9 cellular contexts compared by ENCODE assay signal in the genomic region with DNA sequence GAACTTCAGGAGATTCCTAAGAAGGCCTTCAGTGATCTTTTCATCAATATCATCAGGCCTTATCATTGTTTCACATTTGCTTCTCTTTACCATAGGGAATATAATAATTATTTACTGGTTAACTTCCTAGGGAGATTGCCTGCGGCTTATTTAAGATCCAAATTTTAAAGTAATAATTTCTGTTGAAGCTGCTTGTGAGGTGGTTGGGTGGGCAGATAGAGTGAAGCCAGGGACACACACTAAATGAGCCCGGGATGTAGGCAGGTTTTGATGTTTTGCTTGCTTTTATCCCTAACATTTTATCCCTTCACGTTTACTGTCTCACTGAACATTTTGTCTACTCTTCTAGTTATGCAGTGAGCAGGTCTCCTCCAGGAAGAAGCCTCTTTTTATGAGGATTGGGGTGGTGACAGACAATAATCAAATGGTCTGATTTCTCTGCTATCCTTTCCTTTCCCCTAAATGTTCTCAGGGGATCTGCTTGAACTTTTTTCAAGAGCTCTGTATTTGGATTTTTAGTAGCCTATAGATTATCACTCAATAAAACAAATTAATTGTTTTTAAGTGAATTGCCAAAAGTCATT.
DNase-seq lines count a peak whose midpoint lies in the region; ATAC-seq and TF ChIP-seq lines count a peak whose summit lies in the region.
"Had no signal": no experiment of that assay in that cellular context is flagged by ENCODE, and none has a peak within 500 bp of the region (broad histone marks: within the 10 kb centered on the region; RNA-seq: fewer than 3 reads in every experiment).

No MANE protein-coding gene starts in this region.

- in situ Hi-C loops in mammary epithelial cell (cut with MboI; ENCODE audit: low sequenced_read_pairs in 2 of 2), result loop anchor here in 1 of 2 donors (10.0 to 25.0 kb wide), 4 partner anchors 378 to 1153 kb away; no protein-coding TSS in a partner anchor

- no peaks in the 10 kb centered on the region for H3K27me3 ChIP-seq in CD4-positive, CD25-positive, alpha-beta regulatory T cell (ENCODE audit: control insufficient read depth, insufficient read depth, low read length)
- H3K27me3 ChIP-seq in Loucy (ENCODE audit: insufficient read depth, low read length, poor library complexity, severe bottlenecking) (peaks cover 5% of the 10 kb centered on the region), mammary epithelial cell (ENCODE audit: insufficient read depth, low read length) (no peaks in the 10 kb centered on the region)

- peaks cover 0 to 1% (median 0%) of the 10 kb centered on the region in 7 donors for H3K9me3 Mint-ChIP-seq in CD4-positive, CD25-positive, alpha-beta regulatory T cell

- dilution Hi-C loops in mammary epithelial cell (cut with HindIII; ENCODE audit: low sequenced_read_pairs), result no loop called here

- peaks cover 35 to 68% (median 52%) of the 10 kb centered on the region in 4 donors for H3K4me1 Mint-ChIP-seq in CD4-positive, CD25-positive, alpha-beta regulatory T cell

- no peak overlapping the region for H2AFZ ChIP-seq in Loucy (ENCODE audit: low read length)
- H2AFZ ChIP-seq in mammary epithelial cell (ENCODE audit: low read depth, low read length), result no peak overlapping the region

- peaks cover 19% of the 10 kb centered on the region for H3K36me3 Mint-ChIP-seq in CD4-positive, CD25-positive, alpha-beta regulatory T cell

- intact Hi-C loops in mammary epithelial cell (cut with micrococcal nuclease), result loop anchor here (2.0 kb wide), 1 partner anchor 1138 kb away; no protein-coding TSS in a partner anchor

- H3K36me3 ChIP-seq in CD4-positive, CD25-positive, alpha-beta regulatory T cell (ENCODE audit: control insufficient read depth, insufficient read depth, low read length), result peaks cover 14% of the 10 kb centered on the region
- H3K36me3 ChIP-seq in Loucy (ENCODE audit: insufficient read depth, low read length) (peaks cover 70% of the 10 kb centered on the region), mammary epithelial cell (ENCODE audit: insufficient read depth, low read length) (peaks cover 22% of the 10 kb centered on the region)

- H3K4me3 Mint-ChIP-seq in CD4-positive, CD25-positive, alpha-beta regulatory T cell, result peak overlapping the region; percentile 60 to 93 (median 70)

- H3K4me1 ChIP-seq in CD4-positive, CD25-positive, alpha-beta regulatory T cell (ENCODE audit: control insufficient read depth, insufficient read depth, low read length, poor library complexity, severe bottlenecking), result peaks cover 63% of the 10 kb centered on the region
- H3K4me1 ChIP-seq in Loucy (ENCODE audit: insufficient read depth, low read length, poor library complexity, severe bottlenecking), result peaks cover 73% of the 10 kb centered on the region
- peaks cover 12% of the 10 kb centered on the region for H3K4me1 ChIP-seq in mammary epithelial cell (ENCODE audit: insufficient read depth, low read length)

- DNase-seq in CD4-positive, CD25-positive, alpha-beta regulatory T cell, result no peak
- DNase-seq in mammary epithelial cell (no peak), myocyte (ENCODE audit: low read depth) (peak; percentile 44), C1 segment of cervical spinal cord (lab: John Stamatoyannopoulos, UW) (no peak), activated gamma-delta T cell treated with Interleukin-2 at 50 U/mL for 16 hours (no peak), DMS153 treated with DMSO at 0.1 percent for 48 hours (lab: John Stamatoyannopoulos, UW; ENCODE audit: unreplicated experiment) (no peak)
- DNase-seq: activated CD4-positive, CD25-positive, alpha-beta regulatory T cell had no signal

- ATAC-seq in CD4-positive, CD25-positive, alpha-beta regulatory T cell (ENCODE audit: low read depth in 2 of 2), result no peak
- ATAC-seq in activated CD4-positive, CD25-positive, alpha-beta regulatory T cell treated with anti-CD3 and anti-CD28 coated beads, Interleukin-2, amount 50 U/mL, for 24 hours, result no peak

- H3F3A ChIP-seq in Loucy (ENCODE audit: low read depth), result no peaks in the 10 kb centered on the region

- WGBS in mammary epithelial cell (ENCODE audit: low coverage, missing lambda C conversion rate), result 0% methylated on average over 3 of the region's 3 CpGs

- H3K79me2 ChIP-seq in Loucy (ENCODE audit: insufficient read depth, low read length) (peaks cover 100% of the 10 kb centered on the region), mammary epithelial cell (ENCODE audit: insufficient read depth, low read length) (peaks cover 98% of the 10 kb centered on the region)

- TF ChIP-seq CTCF in Loucy (conservative IDR thresholded peaks at IDR 0.05; ENCODE audit: low read length) (no peak), mammary epithelial cell (conservative IDR thresholded peaks at IDR 0.05 in 1 of 2, IDR thresholded peaks at IDR 0.05 in 1 of 2; ENCODE audit: extremely low read depth in 1 of 2, insufficient read depth in 1 of 2, low read depth in 1 of 2, low read length in 2 of 2) (no peak)

- no peaks in the 10 kb centered on the region for H3K9me3 ChIP-seq in CD4-positive, CD25-positive, alpha-beta regulatory T cell (ENCODE audit: control insufficient read depth in 2 of 2, low read length in 2 of 2)
- H3K9me3 ChIP-seq in Loucy (ENCODE audit: insufficient read depth, low read depth, low read length) (no peaks in the 10 kb centered on the region), mammary epithelial cell (replicated peaks; ENCODE audit: insufficient read depth, low read length) (no peaks in the 10 kb centered on the region)

- H4K20me1 ChIP-seq in Loucy (ENCODE audit: insufficient read depth, low read length, poor library complexity, severe bottlenecking) (peaks cover 88% of the 10 kb centered on the region), mammary epithelial cell (ENCODE audit: insufficient read depth, low read length) (peaks cover 6% of the 10 kb centered on the region)

- peak overlapping the region; percentile 85 for H3K4me3 ChIP-seq in CD4-positive, CD25-positive, alpha-beta regulatory T cell (ENCODE audit: low read depth, low read length)
- peak overlapping the region; percentile 80 for H3K4me3 ChIP-seq in Loucy (ENCODE audit: low read length, poor library complexity, severe bottlenecking)
- H3K4me3 ChIP-seq in mammary epithelial cell (replicated peaks in 1 of 3; ENCODE audit: insufficient read depth in 1 of 3, low read depth in 2 of 3, low read length in 3 of 3), result peak overlapping the region; percentile 89 to 99 (median 94)

- H3K9me2 ChIP-seq in Loucy (replicated peaks; ENCODE audit: low read depth, low read length), result no peaks in the 10 kb centered on the region

- peak overlapping the region in 2 of 3 donors; percentile 51 to 79 for H3K27ac Mint-ChIP-seq in CD4-positive, CD25-positive, alpha-beta regulatory T cell

- CTCF ChIA-PET in mammary epithelial cell (lab: Charles Lee; ENCODE audit: low non-redundant PET), result no interaction called here

- peak overlapping the region; percentile 94 for H3K4me2 ChIP-seq in Loucy (ENCODE audit: low read depth, low read length, poor library complexity, severe bottlenecking)
- peak overlapping the region; percentile 95 for H3K4me2 ChIP-seq in mammary epithelial cell (ENCODE audit: insufficient read depth, low read depth, low read length)

- H3K9ac ChIP-seq in Loucy (ENCODE audit: low read depth, low read length, poor library complexity, severe bottlenecking), result peak overlapping the region; percentile 78
- peak overlapping the region; percentile 100 for H3K9ac ChIP-seq in mammary epithelial cell (ENCODE audit: insufficient read depth, low read length)

- H3K27ac ChIP-seq in CD4-positive, CD25-positive, alpha-beta regulatory T cell (ENCODE audit: insufficient read depth, low read length, poor library complexity, severe bottlenecking), result peak overlapping the region; percentile 67
- peak overlapping the region; percentile 97 for H3K27ac ChIP-seq in mammary epithelial cell (ENCODE audit: insufficient read depth, low read depth, low read length)

- peaks cover 4% of the 10 kb centered on the region for H3K27me3 Mint-ChIP-seq in CD4-positive, CD25-positive, alpha-beta regulatory T cell

- BruUV-seq in mammary epithelial cell (replicated peaks; lab: Mats Ljungman, UMichigan), result no TSS peak
